1 cellular context compared by ENCODE assay signal in the genomic region with DNA sequence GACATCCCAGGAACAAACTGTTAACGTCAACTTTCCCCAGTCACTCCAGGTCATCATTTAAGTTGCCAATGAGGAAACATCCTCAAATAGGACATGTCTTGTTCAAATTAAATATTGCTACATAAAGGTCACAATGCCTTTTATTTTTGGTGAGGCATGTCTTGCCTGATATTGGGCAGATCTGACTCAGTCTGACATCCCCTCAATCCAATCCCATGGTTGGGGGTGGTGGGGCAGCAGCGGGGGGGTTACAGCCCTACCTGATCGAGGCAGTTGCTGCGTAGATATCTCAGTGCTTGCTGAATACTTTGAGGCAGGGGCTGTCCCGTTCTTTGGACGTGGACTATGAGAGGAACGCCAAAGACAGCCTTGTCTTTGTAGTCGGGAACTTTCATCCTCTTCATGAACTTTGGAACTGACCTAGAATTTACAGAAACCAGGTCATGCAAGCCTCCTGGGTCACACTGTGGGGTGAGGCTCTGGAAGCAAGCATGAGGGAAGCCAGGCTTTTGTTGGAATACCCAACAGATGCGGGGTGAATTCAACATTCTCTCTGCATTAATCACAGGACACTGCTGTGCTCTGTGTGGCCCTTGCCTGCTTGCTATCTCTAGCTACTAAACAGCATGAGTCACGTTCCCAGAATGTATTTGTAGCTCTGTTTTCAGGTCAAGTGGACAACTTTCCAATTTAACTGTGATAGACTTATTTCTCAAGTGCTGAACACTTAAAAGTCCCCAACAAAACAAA.
TF ChIP-seq lines count a peak whose summit lies in the region.

No MANE protein-coding gene starts in this region.

TF ChIP-seq in HepG2, 621 proteins besides CTCF, POLR2A, EP300 and RAD21 (continued from another document and continues in another):
- TF ChIP-seq SP140L (CRISPR knock-in tag; IDR thresholded peaks at IDR 0.05; ENCODE audit: borderline replicate concordance) (peak; percentile 81; the same call in 1 of the 2 replicates), ZNF670 (CRISPR knock-in tag; IDR thresholded peaks at IDR 0.05; ENCODE audit: borderline replicate concordance) (no peak), ZNF772 (CRISPR knock-in tag; IDR thresholded peaks at IDR 0.05) (0 out of 2 replicates have a peak, but pooled peaks have one; percentile 51), ZNF775 (CRISPR knock-in tag; IDR thresholded peaks at IDR 0.05; ENCODE audit: borderline replicate concordance) (no peak), ZNF362 (CRISPR knock-in tag; IDR thresholded peaks at IDR 0.05; ENCODE audit: borderline replicate concordance) (peak; percentile 50; the same call in 1 of the 2 replicates), MED8 (CRISPR knock-in tag; IDR thresholded peaks at IDR 0.05; ENCODE audit: insufficient replicate concordance) (no peak), ZFP90 (CRISPR knock-in tag; IDR thresholded peaks at IDR 0.05; ENCODE audit: borderline replicate concordance) (0 out of 2 replicates have a peak, but pooled peaks have one; percentile 21), ZNF547 (CRISPR knock-in tag; IDR thresholded peaks at IDR 0.05) (no peak), SALL1 (CRISPR knock-in tag; IDR thresholded peaks at IDR 0.05) (peak; percentile 99), MIER3 (CRISPR knock-in tag; IDR thresholded peaks at IDR 0.05; ENCODE audit: borderline replicate concordance) (peak; percentile 84; the same call in 1 of the 2 replicates), ZMAT3 (CRISPR knock-in tag; conservative IDR thresholded peaks at IDR 0.05) (0 out of 2 replicates have a peak, but pooled peaks have one; percentile 39), ZNF567 (CRISPR knock-in tag; IDR thresholded peaks at IDR 0.05; ENCODE audit: borderline replicate concordance) (no peak), ZHX2 (IDR thresholded peaks at IDR 0.05; ENCODE audit: low read depth) (peak; percentile 52; the same call in 1 of the 2 replicates), ZHX2 (CRISPR knock-in tag; IDR thresholded peaks at IDR 0.05; ENCODE audit: borderline replicate concordance) (no peak), AGO2 (optimal IDR thresholded peaks at IDR 0.05; ENCODE audit: low read depth, low read length) (no peak), NFE2L2 (IDR thresholded peaks at IDR 0.05; ENCODE audit: low read length) (no peak), PITX1 (CRISPR knock-in tag; IDR thresholded peaks at IDR 0.05) (peak; percentile 72), KDM1A (CRISPR knock-in tag; IDR thresholded peaks at IDR 0.05) (peak; percentile 69; the same call in 1 of the 2 replicates)
- TF ChIP-seq, protein P1, sequence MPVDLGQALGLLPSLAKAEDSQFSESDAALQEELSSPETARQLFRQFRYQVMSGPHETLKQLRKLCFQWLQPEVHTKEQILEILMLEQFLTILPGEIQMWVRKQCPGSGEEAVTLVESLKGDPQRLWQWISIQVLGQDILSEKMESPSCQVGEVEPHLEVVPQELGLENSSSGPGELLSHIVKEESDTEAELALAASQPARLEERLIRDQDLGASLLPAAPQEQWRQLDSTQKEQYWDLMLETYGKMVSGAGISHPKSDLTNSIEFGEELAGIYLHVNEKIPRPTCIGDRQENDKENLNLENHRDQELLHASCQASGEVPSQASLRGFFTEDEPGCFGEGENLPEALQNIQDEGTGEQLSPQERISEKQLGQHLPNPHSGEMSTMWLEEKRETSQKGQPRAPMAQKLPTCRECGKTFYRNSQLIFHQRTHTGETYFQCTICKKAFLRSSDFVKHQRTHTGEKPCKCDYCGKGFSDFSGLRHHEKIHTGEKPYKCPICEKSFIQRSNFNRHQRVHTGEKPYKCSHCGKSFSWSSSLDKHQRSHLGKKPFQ (CRISPR knock-in tag; IDR thresholded peaks at IDR 0.05; ENCODE audit: insufficient replicate concordance) = peak; percentile 97
- TF ChIP-seq, protein P2, sequence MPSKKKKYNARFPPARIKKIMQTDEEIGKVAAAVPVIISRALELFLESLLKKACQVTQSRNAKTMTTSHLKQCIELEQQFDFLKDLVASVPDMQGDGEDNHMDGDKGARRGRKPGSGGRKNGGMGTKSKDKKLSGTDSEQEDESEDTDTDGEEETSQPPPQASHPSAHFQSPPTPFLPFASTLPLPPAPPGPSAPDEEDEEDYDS (CRISPR knock-in tag; IDR thresholded peaks at IDR 0.05) = peak; percentile 40; the same call in 1 of the 2 replicates
- TF ChIP-seq, protein P3, sequence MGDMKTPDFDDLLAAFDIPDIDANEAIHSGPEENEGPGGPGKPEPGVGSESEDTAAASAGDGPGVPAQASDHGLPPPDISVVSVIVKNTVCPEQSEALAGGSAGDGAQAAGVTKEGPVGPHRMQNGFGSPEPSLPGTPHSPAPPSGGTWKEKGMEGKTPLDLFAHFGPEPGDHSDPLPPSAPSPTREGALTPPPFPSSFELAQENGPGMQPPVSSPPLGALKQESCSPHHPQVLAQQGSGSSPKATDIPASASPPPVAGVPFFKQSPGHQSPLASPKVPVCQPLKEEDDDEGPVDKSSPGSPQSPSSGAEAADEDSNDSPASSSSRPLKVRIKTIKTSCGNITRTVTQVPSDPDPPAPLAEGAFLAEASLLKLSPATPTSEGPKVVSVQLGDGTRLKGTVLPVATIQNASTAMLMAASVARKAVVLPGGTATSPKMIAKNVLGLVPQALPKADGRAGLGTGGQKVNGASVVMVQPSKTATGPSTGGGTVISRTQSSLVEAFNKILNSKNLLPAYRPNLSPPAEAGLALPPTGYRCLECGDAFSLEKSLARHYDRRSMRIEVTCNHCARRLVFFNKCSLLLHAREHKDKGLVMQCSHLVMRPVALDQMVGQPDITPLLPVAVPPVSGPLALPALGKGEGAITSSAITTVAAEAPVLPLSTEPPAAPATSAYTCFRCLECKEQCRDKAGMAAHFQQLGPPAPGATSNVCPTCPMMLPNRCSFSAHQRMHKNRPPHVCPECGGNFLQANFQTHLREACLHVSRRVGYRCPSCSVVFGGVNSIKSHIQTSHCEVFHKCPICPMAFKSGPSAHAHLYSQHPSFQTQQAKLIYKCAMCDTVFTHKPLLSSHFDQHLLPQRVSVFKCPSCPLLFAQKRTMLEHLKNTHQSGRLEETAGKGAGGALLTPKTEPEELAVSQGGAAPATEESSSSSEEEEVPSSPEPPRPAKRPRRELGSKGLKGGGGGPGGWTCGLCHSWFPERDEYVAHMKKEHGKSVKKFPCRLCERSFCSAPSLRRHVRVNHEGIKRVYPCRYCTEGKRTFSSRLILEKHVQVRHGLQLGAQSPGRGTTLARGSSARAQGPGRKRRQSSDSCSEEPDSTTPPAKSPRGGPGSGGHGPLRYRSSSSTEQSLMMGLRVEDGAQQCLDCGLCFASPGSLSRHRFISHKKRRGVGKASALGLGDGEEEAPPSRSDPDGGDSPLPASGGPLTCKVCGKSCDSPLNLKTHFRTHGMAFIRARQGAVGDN (CRISPR knock-in tag; IDR thresholded peaks at IDR 0.05) = peak; percentile 31; the same call in 1 of the 2 replicates
- TF ChIP-seq, protein P4, sequence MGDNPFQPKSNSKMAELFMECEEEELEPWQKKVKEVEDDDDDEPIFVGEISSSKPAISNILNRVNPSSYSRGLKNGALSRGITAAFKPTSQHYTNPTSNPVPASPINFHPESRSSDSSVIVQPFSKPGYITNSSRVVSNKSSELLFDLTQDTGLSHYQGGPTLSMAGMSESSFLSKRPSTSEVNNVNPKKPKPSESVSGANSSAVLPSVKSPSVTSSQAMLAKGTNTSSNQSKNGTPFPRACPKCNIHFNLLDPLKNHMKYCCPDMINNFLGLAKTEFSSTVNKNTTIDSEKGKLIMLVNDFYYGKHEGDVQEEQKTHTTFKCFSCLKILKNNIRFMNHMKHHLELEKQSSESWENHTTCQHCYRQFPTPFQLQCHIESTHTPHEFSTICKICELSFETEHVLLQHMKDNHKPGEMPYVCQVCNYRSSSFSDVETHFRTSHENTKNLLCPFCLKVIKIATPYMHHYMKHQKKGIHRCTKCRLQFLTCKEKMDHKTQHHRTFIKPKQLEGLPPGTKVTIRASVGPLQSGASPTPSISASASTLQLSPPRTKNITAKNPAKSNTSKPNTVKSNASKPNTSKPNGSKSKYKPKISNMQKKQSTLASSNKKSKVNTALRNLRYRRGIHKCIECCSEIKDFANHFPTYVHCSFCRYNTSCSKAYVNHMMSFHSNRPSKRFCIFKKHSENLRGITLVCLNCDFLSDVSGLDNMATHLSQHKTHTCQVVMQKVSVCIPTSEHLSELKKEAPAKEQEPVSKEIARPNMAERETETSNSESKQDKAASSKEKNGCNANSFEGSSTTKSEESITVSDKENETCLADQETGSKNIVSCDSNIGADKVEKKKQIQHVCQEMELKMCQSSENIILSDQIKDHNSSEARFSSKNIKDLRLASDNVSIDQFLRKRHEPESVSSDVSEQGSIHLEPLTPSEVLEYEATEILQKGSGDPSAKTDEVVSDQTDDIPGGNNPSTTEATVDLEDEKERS (CRISPR knock-in tag; IDR thresholded peaks at IDR 0.05) = no peak
- TF ChIP-seq, protein P5, sequence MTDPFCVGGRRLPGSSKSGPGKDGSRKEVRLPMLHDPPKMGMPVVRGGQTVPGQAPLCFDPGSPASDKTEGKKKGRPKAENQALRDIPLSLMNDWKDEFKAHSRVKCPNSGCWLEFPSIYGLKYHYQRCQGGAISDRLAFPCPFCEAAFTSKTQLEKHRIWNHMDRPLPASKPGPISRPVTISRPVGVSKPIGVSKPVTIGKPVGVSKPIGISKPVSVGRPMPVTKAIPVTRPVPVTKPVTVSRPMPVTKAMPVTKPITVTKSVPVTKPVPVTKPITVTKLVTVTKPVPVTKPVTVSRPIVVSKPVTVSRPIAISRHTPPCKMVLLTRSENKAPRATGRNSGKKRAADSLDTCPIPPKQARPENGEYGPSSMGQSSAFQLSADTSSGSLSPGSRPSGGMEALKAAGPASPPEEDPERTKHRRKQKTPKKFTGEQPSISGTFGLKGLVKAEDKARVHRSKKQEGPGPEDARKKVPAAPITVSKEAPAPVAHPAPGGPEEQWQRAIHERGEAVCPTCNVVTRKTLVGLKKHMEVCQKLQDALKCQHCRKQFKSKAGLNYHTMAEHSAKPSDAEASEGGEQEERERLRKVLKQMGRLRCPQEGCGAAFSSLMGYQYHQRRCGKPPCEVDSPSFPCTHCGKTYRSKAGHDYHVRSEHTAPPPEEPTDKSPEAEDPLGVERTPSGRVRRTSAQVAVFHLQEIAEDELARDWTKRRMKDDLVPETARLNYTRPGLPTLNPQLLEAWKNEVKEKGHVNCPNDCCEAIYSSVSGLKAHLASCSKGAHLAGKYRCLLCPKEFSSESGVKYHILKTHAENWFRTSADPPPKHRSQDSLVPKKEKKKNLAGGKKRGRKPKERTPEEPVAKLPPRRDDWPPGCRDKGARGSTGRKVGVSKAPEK (CRISPR knock-in tag; IDR thresholded peaks at IDR 0.05; ENCODE audit: borderline replicate concordance) = no peak
- TF ChIP-seq, protein P6, sequence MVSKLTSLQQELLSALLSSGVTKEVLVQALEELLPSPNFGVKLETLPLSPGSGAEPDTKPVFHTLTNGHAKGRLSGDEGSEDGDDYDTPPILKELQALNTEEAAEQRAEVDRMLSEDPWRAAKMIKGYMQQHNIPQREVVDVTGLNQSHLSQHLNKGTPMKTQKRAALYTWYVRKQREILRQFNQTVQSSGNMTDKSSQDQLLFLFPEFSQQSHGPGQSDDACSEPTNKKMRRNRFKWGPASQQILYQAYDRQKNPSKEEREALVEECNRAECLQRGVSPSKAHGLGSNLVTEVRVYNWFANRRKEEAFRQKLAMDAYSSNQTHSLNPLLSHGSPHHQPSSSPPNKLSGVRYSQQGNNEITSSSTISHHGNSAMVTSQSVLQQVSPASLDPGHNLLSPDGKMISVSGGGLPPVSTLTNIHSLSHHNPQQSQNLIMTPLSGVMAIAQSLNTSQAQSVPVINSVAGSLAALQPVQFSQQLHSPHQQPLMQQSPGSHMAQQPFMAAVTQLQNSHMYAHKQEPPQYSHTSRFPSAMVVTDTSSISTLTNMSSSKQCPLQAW (CRISPR knock-in tag; IDR thresholded peaks at IDR 0.05) = peak; percentile 81
